In genomic region chr20:32382102-32382950, GRCh38 we compare ENCODE assay signal across 25 cellular contexts. TPM values are rescaled to one million over a fixed set of nuclear protein-coding genes. Genes with fewer than 3 reads are reported as not detected.
DNase-seq lines count a peak whose midpoint lies in the region; ATAC-seq, FAIRE-seq and TF ChIP-seq lines count a peak whose summit lies in the region.
"Had no signal": no experiment of that assay in that cellular context is flagged by ENCODE, and none has a peak within 500 bp of the region (broad histone marks: within the 10 kb centered on the region; RNA-seq: fewer than 3 reads in every experiment).

No MANE protein-coding gene starts in this region.

- H3K4me1 ChIP-seq in hepatocyte (ENCODE audit: insufficient read depth) (peaks cover 21% of the 10 kb centered on the region), transverse colon (peaks cover 14 to 43% (median 28%) of the 10 kb centered on the region in 4 donors)

- FAIRE-seq in D721Med (lab: Jason Lieb, UNC), result no peak
- FAIRE-seq: A204.1, G401.6, H54 had no signal

- H3K4me1 Mint-ChIP-seq in activated naive CD4-positive, alpha-beta T cell treated with anti-CD3 and anti-CD28 coated beads, Interleukin-2, amount 50 U/mL, for 24 hours, result peaks cover 44% of the 10 kb centered on the region
- H3K4me1 Mint-ChIP-seq in activated naive CD4-positive, alpha-beta T cell treated with anti-CD3 and anti-CD28 coated beads, Interleukin-2, amount 10 ng/mL, durations not matched to agents 7 days and 5 days, result peaks cover 35% of the 10 kb centered on the region

- H3K79me2 ChIP-seq in hepatocyte, result peaks cover 97% of the 10 kb centered on the region

- H3K36me3 Mint-ChIP-seq in activated naive CD4-positive, alpha-beta T cell treated with anti-CD3 and anti-CD28 coated beads, Interleukin-2, amount 50 U/mL, for 24 hours, result peaks cover 14% of the 10 kb centered on the region
- H3K36me3 Mint-ChIP-seq in activated naive CD4-positive, alpha-beta T cell treated with anti-CD3 and anti-CD28 coated beads, Interleukin-2, amount 10 ng/mL, durations not matched to agents 7 days and 5 days, result peaks cover 35% of the 10 kb centered on the region

- TF ChIP-seq CTCF in hepatocyte (IDR thresholded peaks at IDR 0.05; ENCODE audit: poor library complexity) (no peak), transverse colon (IDR thresholded peaks at IDR 0.05) (no peak), D721Med (IDR thresholded peaks at IDR 0.05; ENCODE audit: insufficient read depth, missing control alignments) (no peak)

- peaks cover 23% of the 10 kb centered on the region for H4K20me1 ChIP-seq in hepatocyte (ENCODE audit: insufficient read depth, poor library complexity, severe bottlenecking)

- H3K4me3 Mint-ChIP-seq in activated naive CD4-positive, alpha-beta T cell treated with anti-CD3 and anti-CD28 coated beads, Interleukin-2, amount 50 U/mL, for 24 hours, result no peak overlapping the region
- H3K4me3 Mint-ChIP-seq in activated naive CD4-positive, alpha-beta T cell treated with anti-CD3 and anti-CD28 coated beads, Interleukin-2, amount 10 ng/mL, durations not matched to agents 7 days and 5 days, result no peak overlapping the region
- H3K4me3 Mint-ChIP-seq: CD8-positive, alpha-beta T cell; HFFc6 had no signal

- no peaks in the 10 kb centered on the region for H3K9me3 ChIP-seq in hepatocyte (ENCODE audit: low read depth)
- no peaks in the 10 kb centered on the region for H3K9me3 ChIP-seq in transverse colon
- H3K9me3 ChIP-seq: BLaER1 had no signal

- H3K27ac Mint-ChIP-seq in activated naive CD4-positive, alpha-beta T cell treated with anti-CD3 and anti-CD28 coated beads, Interleukin-2, amount 50 U/mL, for 24 hours, result peak overlapping the region; percentile 23
- no peak overlapping the region for H3K27ac Mint-ChIP-seq in activated naive CD4-positive, alpha-beta T cell treated with anti-CD3 and anti-CD28 coated beads, Interleukin-2, amount 10 ng/mL, durations not matched to agents 7 days and 5 days
- H3K27ac Mint-ChIP-seq: CD8-positive, alpha-beta T cell; HFFc6 had no signal

- ATAC-seq in HG03520 (IDR thresholded peaks at IDR 0.05; ENCODE audit: unreplicated experiment), result no peak
- ATAC-seq: CD8-positive, alpha-beta T cell had no signal

- no peak for TF ChIP-seq EP300 in transverse colon (IDR thresholded peaks at IDR 0.05; ENCODE audit: low read depth)

- no peak for DNase-seq in activated naive CD4-positive, alpha-beta T cell treated with anti-CD3 and anti-CD28 coated beads, Interleukin-2, amount 10 ng/mL, durations not matched to agents 7 days and 5 days
- peak; percentile 88 for DNase-seq in NCI-H2171 treated with DMSO at 0.1 percent for 48 hours (lab: John Stamatoyannopoulos, UW)
- no peak for DNase-seq in hepatocyte (ENCODE audit: low spot score)
- peak; percentile 46 for DNase-seq in transverse colon
- DNase-seq in D721Med (ENCODE audit: insufficient read length, low spot score), result no peak
- DNase-seq in MV-4-11 (lab: John Stamatoyannopoulos, UW), result no peak
- DNase-seq: CD8-positive, alpha-beta T cell; DND-41; HFFc6; IMR-90; Karpas-422; NCI-H1048; NCI-H1436 treated with DMSO at 0.1 percent for 48 hours; NCI-H2081; NCI-H510A; NCI-H748 treated with DMSO at 0.1 percent for 48 hours; OCI-M1; SHP77 had no signal

- H3K27me3 Mint-ChIP-seq in activated naive CD4-positive, alpha-beta T cell treated with anti-CD3 and anti-CD28 coated beads, Interleukin-2, amount 50 U/mL, for 24 hours, result no peaks in the 10 kb centered on the region
- no peaks in the 10 kb centered on the region for H3K27me3 Mint-ChIP-seq in activated naive CD4-positive, alpha-beta T cell treated with anti-CD3 and anti-CD28 coated beads, Interleukin-2, amount 10 ng/mL, durations not matched to agents 7 days and 5 days

- in situ Hi-C loops in transverse colon (cut with MboI; ENCODE audit: low pct_ligation_motif_present in 1 of 4, low pct_unique_long_range_greater_than_20kb in 1 of 4, low sequenced_read_pairs in 3 of 4), result no loop called here

- 87% methylated on average over 11 of the region's 11 CpGs for WGBS in hepatocyte (ENCODE audit: low lambda C conversion rate, missing lambda C conversion rate)
- 32 to 73% methylated on average over 6 to 11 of the region's 11 CpGs for WGBS in transverse colon (ENCODE audit: low coverage in 1 of 2), 2 donors

- no peaks in the 10 kb centered on the region for H3K36me3 ChIP-seq in hepatocyte (replicated peaks; ENCODE audit: insufficient read depth, low read depth)
- no peaks in the 10 kb centered on the region for H3K36me3 ChIP-seq in transverse colon

- H3K4me2 ChIP-seq in hepatocyte, result no peak overlapping the region
- H3K4me2 ChIP-seq: BLaER1 had no signal

- no peak overlapping the region for H2AFZ ChIP-seq in hepatocyte

- TF ChIP-seq POLR2A in transverse colon (IDR thresholded peaks at IDR 0.05), result no peak

- no peaks in the 10 kb centered on the region for H3K9me2 ChIP-seq in hepatocyte (replicated peaks; ENCODE audit: insufficient read depth)

- no peaks in the 10 kb centered on the region for H3K27me3 ChIP-seq in hepatocyte
- no peaks in the 10 kb centered on the region for H3K27me3 ChIP-seq in transverse colon
- H3K27me3 ChIP-seq: BLaER1 had no signal

- intact Hi-C loops in transverse colon (cut with DNase I; ENCODE audit: low total_unique reads), result no loop called here

- CTCF ChIA-PET in activated naive CD4-positive, alpha-beta T cell treated with anti-CD3 and anti-CD28 coated beads, Interleukin-2, amount 10 ng/mL, durations not matched to agents 7 days and 5 days (lab: Charles Lee), result no interaction called here

- H3K4me3 ChIP-seq in hepatocyte (no peak overlapping the region), transverse colon (no peak overlapping the region)
- H3K4me3 ChIP-seq: BLaER1, SK-N-MC had no signal

- H3K9me3 Mint-ChIP-seq in activated naive CD4-positive, alpha-beta T cell treated with anti-CD3 and anti-CD28 coated beads, Interleukin-2, amount 50 U/mL, for 24 hours, result no peaks in the 10 kb centered on the region
- no peaks in the 10 kb centered on the region for H3K9me3 Mint-ChIP-seq in activated naive CD4-positive, alpha-beta T cell treated with anti-CD3 and anti-CD28 coated beads, Interleukin-2, amount 10 ng/mL, durations not matched to agents 7 days and 5 days
- H3K9me3 Mint-ChIP-seq: CD8-positive, alpha-beta T cell; HFFc6 had no signal

- H3K27ac ChIP-seq in hepatocyte (peak overlapping the region; percentile 29), transverse colon (peak overlapping the region; percentile 2 to 63 (median 52))
- H3K27ac ChIP-seq: BLaER1, SK-N-MC had no signal

RNA-seq across cellular contexts. Expression of gene ASXL1, which starts 24.2 kb away (rescaled TPM):
- 59.6 and 82.0 TPM in 2 replicates for total RNA-seq in hepatocyte
- 95.6 and 126 TPM in 2 replicates for polyA plus RNA-seq in hepatocyte
- total RNA-seq in transverse colon, result 100 to 1,000 TPM in 1 of 4 donors, 10 to 100 TPM in 3; 39.6 to 293 (median 92.8) TPM

Comparison
In these comparisons a context has a peak if more than half of its experiments do, and no peak if none do; other contexts are left out.
1. DNase-seq: peak in NCI-H2171 treated with DMSO at 0.1 percent for 48 hours (single experiment) and transverse colon (single experiment); none in activated naive CD4-positive, alpha-beta T cell treated with anti-CD3 and anti-CD28 coated beads, Interleukin-2, amount 10 ng/mL, durations not matched to agents 7 days and 5 days (single experiment), hepatocyte (single experiment), D721Med (single experiment) and MV-4-11 (single experiment).